8 cellular contexts compared by ENCODE assay signal in genomic region chr13:30465541-30466357, GRCh38. TPM values are rescaled to one million over a fixed set of nuclear protein-coding genes. Genes with fewer than 3 reads are reported as not detected.
DNase-seq lines count a peak whose midpoint lies in the region; ATAC-seq and TF ChIP-seq lines count a peak whose summit lies in the region.

HMGB1 (minus strand) TSS chr13:30465936; CDS start chr13:30463680, 2,256 bp downstream.

- no peaks in the 10 kb centered on the region for H3K27me3 ChIP-seq in upper lobe of right lung

- DNase-seq in GM13977 (ENCODE audit: low spot score), result peak; percentile 94
- peak; percentile 96 for DNase-seq in NCI-H1694 (lab: John Stamatoyannopoulos, UW)
- peak; percentile 98 for DNase-seq in amniotic stem cell (lab: John Stamatoyannopoulos, UW)
- peak; percentile 98 for DNase-seq in left cardiac atrium
- peak; percentile 99 for DNase-seq in posterior vena cava (ENCODE audit: low spot score)
- peak; percentile 98 for DNase-seq in upper lobe of right lung

- H3K36me3 Mint-ChIP-seq in T-helper 1 cell treated with Interleukin-12 subunit alpha and Interleukin-12 subunit beta and Interleukin-4 antibody, amounts not matched to agents 30 μg/mL and 1 μg/mL, for 36 hours (ENCODE audit: low read depth), result peaks cover 30% of the 10 kb centered on the region

- H3K4me1 ChIP-seq in upper lobe of right lung, result peaks cover 31% of the 10 kb centered on the region

- intact Hi-C loops in left cardiac atrium (cut with DNase I) (loop anchor here in 1 of 2 donors (2.0 to 10.0 kb wide), 2 partner anchors 109 to 151 kb away; partner anchors contain the start of gene USPL1), posterior vena cava (cut with DNase I) (loop anchor here (2.0 to 10.0 kb wide), 2 partner anchors 151 to 339 kb away; partner anchors contain the start of gene USPL1 (in 1 of the 2)), upper lobe of right lung (cut with DNase I) (no loop called here)

- H3K27ac Mint-ChIP-seq in T-helper 1 cell treated with Interleukin-12 subunit alpha and Interleukin-12 subunit beta and Interleukin-4 antibody, amounts not matched to agents 30 μg/mL and 1 μg/mL, for 36 hours, result peak within 1 kb of the TSS; percentile 99

- peak within 1 kb of the TSS; percentile 99 for H3K27ac ChIP-seq in upper lobe of right lung

- H3K4me1 Mint-ChIP-seq in T-helper 1 cell treated with Interleukin-12 subunit alpha and Interleukin-12 subunit beta and Interleukin-4 antibody, amounts not matched to agents 30 μg/mL and 1 μg/mL, for 36 hours (ENCODE audit: low read depth), result peaks cover 29% of the 10 kb centered on the region

- H3K4me3 ChIP-seq in upper lobe of right lung, result peak within 1 kb of the TSS; percentile 76

- no peak for TF ChIP-seq CTCF in GM13977 (IDR thresholded peaks at IDR 0.05; ENCODE audit: extremely low read depth, insufficient read depth, missing control alignments)
- no peak for TF ChIP-seq CTCF in upper lobe of right lung (IDR thresholded peaks at IDR 0.05)

- peak within 1 kb of the TSS; percentile 92 for H3K4me3 Mint-ChIP-seq in T-helper 1 cell treated with Interleukin-12 subunit alpha and Interleukin-12 subunit beta and Interleukin-4 antibody, amounts not matched to agents 30 μg/mL and 1 μg/mL, for 36 hours

- ATAC-seq in HG02884 (IDR thresholded peaks at IDR 0.05; ENCODE audit: unreplicated experiment), result peak; percentile 88
- ATAC-seq in left cardiac atrium, result peak; percentile 94 to 98
- peak; percentile 96 for ATAC-seq in upper lobe of right lung

- in situ Hi-C loops in GM13977 (cut with MboI; ENCODE audit: low pct_unique_long_range_greater_than_20kb, low sequenced_read_pairs, unreplicated experiment), result no loop called here

- H3K9me3 ChIP-seq in upper lobe of right lung, result no peaks in the 10 kb centered on the region

- H3K36me3 ChIP-seq in upper lobe of right lung, result peaks cover 19% of the 10 kb centered on the region

- H3K9me3 Mint-ChIP-seq in T-helper 1 cell treated with Interleukin-12 subunit alpha and Interleukin-12 subunit beta and Interleukin-4 antibody, amounts not matched to agents 30 μg/mL and 1 μg/mL, for 36 hours, result no peaks in the 10 kb centered on the region

- H3K27me3 Mint-ChIP-seq in T-helper 1 cell treated with Interleukin-12 subunit alpha and Interleukin-12 subunit beta and Interleukin-4 antibody, amounts not matched to agents 30 μg/mL and 1 μg/mL, for 36 hours (ENCODE audit: low read depth), result peaks cover 3% of the 10 kb centered on the region

RNA-seq across cellular contexts. Expression of gene HMGB1, which starts in this region (rescaled TPM):
- 100 to 1,000 TPM; 168 to 184 TPM for total RNA-seq in left cardiac atrium
- 100 to 1,000 TPM; 241 to 254 TPM for total RNA-seq in posterior vena cava
- 224 TPM for total RNA-seq in upper lobe of right lung

Comparison
In these comparisons a context has a peak if more than half of its experiments do, and no peak if none do; other contexts are left out.
1. Peak in every context shown above with its lines: DNase-seq, ATAC-seq, H3K4me3 ChIP-seq and H3K27ac ChIP-seq.